In genomic region chr10:12919574-12919973, GRCh38 we compare ENCODE assay signal across 22 cellular contexts.
"Had no signal": no experiment of that assay in that cellular context is flagged by ENCODE, and none has a peak within 500 bp of the region (broad histone marks: within the 10 kb centered on the region; RNA-seq: fewer than 3 reads in every experiment).

No MANE protein-coding gene starts in this region.

- ATAC-seq: esophagus mucosa, gastrocnemius medialis, left ventricle myocardium superior, lower lobe of right lung, natural killer cell, sciatic nerve, upper lobe of right lung had no signal

- H3K4me1 ChIP-seq: gastrocnemius medialis, lower lobe of right lung, parathyroid adenoma, right atrium auricular region, stomach, transverse colon, upper lobe of right lung, uterus had no signal

- H3K9ac ChIP-seq: parathyroid adenoma had no signal

- H3K27ac Mint-ChIP-seq: endodermal cell, natural killer cell, progenitor cell of endocrine pancreas had no signal

- H3K4me1 Mint-ChIP-seq: endodermal cell, natural killer cell, neural crest cell had no signal

- H3K36me3 ChIP-seq: gastrocnemius medialis, lower lobe of right lung, neutrophil, right atrium auricular region, spleen, stomach, transverse colon, upper lobe of right lung, uterus had no signal

- H3K27ac ChIP-seq: epithelial cell of prostate, gastrocnemius medialis, lower lobe of right lung, neutrophil, parathyroid adenoma, right atrium auricular region, stomach, transverse colon, upper lobe of right lung, uterus had no signal

- H3K9me3 ChIP-seq: gastrocnemius medialis, lower lobe of right lung, neutrophil, right atrium auricular region, spleen, stomach, transverse colon, upper lobe of right lung, uterus had no signal

- H3K79me2 ChIP-seq: parathyroid adenoma had no signal

- H2AFZ ChIP-seq: parathyroid adenoma had no signal

- H3K4me3 ChIP-seq: gastrocnemius medialis, lower lobe of right lung, right atrium auricular region, spleen, stomach, transverse colon, upper lobe of right lung, uterus had no signal

- H3K27me3 ChIP-seq: gastrocnemius medialis, neutrophil, right atrium auricular region, stomach, transverse colon, upper lobe of right lung, uterus had no signal

- H3K4me3 Mint-ChIP-seq: endodermal cell, natural killer cell, neural crest cell had no signal

- DNase-seq: effector CD8-positive, alpha-beta T cell; endodermal cell; foreskin fibroblast; gastrocnemius medialis; left ventricle myocardium superior; lower lobe of right lung; natural killer cell; spleen; stimulated activated CD4-positive, alpha-beta T cell treated with anti-CD3 and anti-CD28 coated beads, Interleukin-4, amount 100 ng/mL, for 4 hours; stimulated activated naive CD4-positive, alpha-beta T cell; stomach; transverse colon; upper lobe of right lung; uterus had no signal

- H3K36me3 Mint-ChIP-seq: natural killer cell had no signal

- H3K9me3 Mint-ChIP-seq: endodermal cell, natural killer cell, neural crest cell had no signal
